In genomic region chr17:15730535-15730934, GRCh38 we compare ENCODE assay signal across 1 cellular context. TPM values are rescaled to one million over a fixed set of nuclear protein-coding genes. Genes with fewer than 3 reads are reported as not detected.
"Had no signal": no experiment of that assay in that cellular context is flagged by ENCODE, and none has a peak within 500 bp of the region (broad histone marks: within the 10 kb centered on the region; RNA-seq: fewer than 3 reads in every experiment).

No MANE protein-coding gene starts in this region.

RNA-seq across cellular contexts. Expression of gene TBC1D26, which starts 1.5 kb away (rescaled TPM):
- total RNA-seq: GM12878 had no signal
